Comparison of ENCODE assay signal across 8 cellular contexts in genomic region chr10:77927343-77928256, GRCh38. TPM values are rescaled to one million over a fixed set of nuclear protein-coding genes. Genes with fewer than 3 reads are reported as not detected.
DNase-seq lines count a peak whose midpoint lies in the region; ATAC-seq, FAIRE-seq and TF ChIP-seq lines count a peak whose summit lies in the region.

No MANE protein-coding gene starts in this region.

- H3K9me3 ChIP-seq in CD8-positive, alpha-beta T cell (ENCODE audit: low read length) = no peaks in the 10 kb centered on the region
- no peaks in the 10 kb centered on the region for H3K9me3 ChIP-seq in pancreas

- no peaks in the 10 kb centered on the region for H3K9me3 Mint-ChIP-seq in CD8-positive, alpha-beta T cell
- H3K9me3 Mint-ChIP-seq in endothelial cell (ENCODE audit: unreplicated experiment) = no peaks in the 10 kb centered on the region

- no peak for DNase-seq in CD8-positive, alpha-beta T cell
- DNase-seq in NCI-H2171 treated with DMSO at 0.1 percent for 48 hours (lab: John Stamatoyannopoulos, UW) = peak; percentile 35
- DNase-seq in endothelial cell (ENCODE audit: low spot score) = no peak
- DNase-seq in pancreas = no peak
- no peak for DNase-seq in HEK293T (ENCODE audit: extremely low spot score)
- no peak for DNase-seq in mesenteric fat pad (ENCODE audit: low spot score)
- no peak for DNase-seq in NCI-H2081 treated with DMSO at 0.1 percent for 48 hours (lab: John Stamatoyannopoulos, UW)

- H3K4me1 Mint-ChIP-seq in CD8-positive, alpha-beta T cell (ENCODE audit: low read depth) = peaks cover 14% of the 10 kb centered on the region
- peaks cover 31% of the 10 kb centered on the region for H3K4me1 Mint-ChIP-seq in endothelial cell (ENCODE audit: unreplicated experiment)

- 31 to 39% methylated on average over 20 of the region's 20 CpGs for WGBS in pancreas, 2 donors

- H3K27ac Mint-ChIP-seq in CD8-positive, alpha-beta T cell = peak overlapping the region; percentile 32
- H3K27ac Mint-ChIP-seq in endothelial cell (ENCODE audit: unreplicated experiment) = peak overlapping the region; percentile 75

- intact Hi-C loops in CD8-positive, alpha-beta T cell (cut with DNase I, micrococcal nuclease) = no loop called here
- intact Hi-C loops in pancreas (cut with DNase I) = no loop called here

- no peaks in the 10 kb centered on the region for H3K36me3 ChIP-seq in CD8-positive, alpha-beta T cell (ENCODE audit: insufficient read depth, low read length)
- H3K36me3 ChIP-seq in pancreas = no peaks in the 10 kb centered on the region

- peak overlapping the region; percentile 84 for H3K4me3 Mint-ChIP-seq in CD8-positive, alpha-beta T cell
- peak overlapping the region; percentile 87 for H3K4me3 Mint-ChIP-seq in endothelial cell (ENCODE audit: unreplicated experiment)

- no peaks in the 10 kb centered on the region for H3K27me3 ChIP-seq in CD8-positive, alpha-beta T cell (ENCODE audit: insufficient read depth, low read length)
- no peaks in the 10 kb centered on the region for H3K27me3 ChIP-seq in pancreas

- no peak for FAIRE-seq in pancreas (lab: Jason Lieb, UNC)

- H3K4me3 ChIP-seq in CD8-positive, alpha-beta T cell (ENCODE audit: low read depth, low read length) = no peak overlapping the region
- H3K4me3 ChIP-seq in pancreas = peak overlapping the region; percentile 70 to 90 (median 75)

- CTCF ChIA-PET in CD8-positive, alpha-beta T cell (lab: Charles Lee) = no interaction called here
- CTCF ChIA-PET in HEK293T (lab: Yijun Ruan, JAX) = interaction anchor here (0.5 kb wide), 1 partner anchor 10 kb away, joined by 4 read pairs; no protein-coding TSS in a partner anchor

- no peak overlapping the region for H3K27ac ChIP-seq in CD8-positive, alpha-beta T cell (ENCODE audit: low read depth, low read length)
- H3K27ac ChIP-seq in pancreas = no peak overlapping the region

- H3K36me3 Mint-ChIP-seq in CD8-positive, alpha-beta T cell = no peaks in the 10 kb centered on the region
- peaks cover 10% of the 10 kb centered on the region for H3K36me3 Mint-ChIP-seq in endothelial cell (ENCODE audit: low read depth, unreplicated experiment)

- H3K27me3 Mint-ChIP-seq in CD8-positive, alpha-beta T cell (ENCODE audit: low read depth) = peaks cover 48% of the 10 kb centered on the region
- peaks cover 15% of the 10 kb centered on the region for H3K27me3 Mint-ChIP-seq in endothelial cell (ENCODE audit: unreplicated experiment)

- TF ChIP-seq CTCF in CD8-positive, alpha-beta T cell (IDR thresholded peaks at IDR 0.05) = no peak
- peak; percentile 6 for TF ChIP-seq CTCF in endothelial cell (IDR thresholded peaks at IDR 0.05; ENCODE audit: unreplicated experiment)
- no peak for TF ChIP-seq CTCF in pancreas (IDR thresholded peaks at IDR 0.05)

- H3K4me1 ChIP-seq in CD8-positive, alpha-beta T cell (ENCODE audit: insufficient read depth, low read length) = peaks cover 6% of the 10 kb centered on the region
- H3K4me1 ChIP-seq in pancreas = peaks cover 0 to 14% (median 0%) of the 10 kb centered on the region in 3 donors

- POLR2A ChIA-PET in CD8-positive, alpha-beta T cell (lab: Charles Lee) = no interaction called here
- POLR2A ChIA-PET in HEK293T (lab: Yijun Ruan, JAX) = no interaction called here

- no peak for ATAC-seq in CD8-positive, alpha-beta T cell
- no peak for ATAC-seq in pancreas
- ATAC-seq in GM21381 (IDR thresholded peaks at IDR 0.05; ENCODE audit: unreplicated experiment) = no peak

TF ChIP-seq in HEK293T, 16 proteins besides CTCF, POLR2A, EP300 and RAD21:
- TF ChIP-seq NFRKB (IDR thresholded peaks at IDR 0.05) = no peak
- no peak for TF ChIP-seq FOXA1 (IDR thresholded peaks at IDR 0.05)

RNA-seq across cellular contexts. Expression of gene DLG5, which starts 1.0 kb away (rescaled TPM):
- 1 to 10 TPM; 5.5 to 6.3 TPM for total RNA-seq in CD8-positive, alpha-beta T cell
- total RNA-seq in endothelial cell (ENCODE audit: unreplicated experiment) (64.5 TPM), pancreas (10 to 100 TPM; 11.3 to 19.4 (median 14.6) TPM), mesenteric fat pad (30.6 TPM)
- 10 to 100 TPM; 13.0 to 14.0 TPM for polyA plus RNA-seq in pancreas
